In genomic region chrX:32150141-32150540, GRCh38 we compare ENCODE assay signal across 19 cellular contexts.
"Had no signal": no experiment of that assay in that cellular context is flagged by ENCODE, and none has a peak within 500 bp of the region (broad histone marks: within the 10 kb centered on the region; RNA-seq: fewer than 3 reads in every experiment).

No MANE protein-coding gene starts in this region.

- DNase-seq: islet precursor cell; mesendoderm; naive thymus-derived CD4-positive, alpha-beta T cell; ovary; retina; right lobe of liver; stimulated activated CD4-positive, alpha-beta T cell treated with anti-CD3 and anti-CD28 coated beads, Interleukin-12 subunit alpha, Interleukin-12 subunit beta, amount 100 ng/mL, for 4 hours; stimulated activated CD4-positive, alpha-beta T cell treated with anti-CD3 and anti-CD28 coated beads, Interleukin-15, amount 100 ng/mL, for 24 hours; stimulated activated CD4-positive, alpha-beta T cell treated with anti-CD3 and anti-CD28 coated beads, Interleukin-2, amount 100 ng/mL, for 24 hours; stimulated activated CD4-positive, alpha-beta T cell treated with anti-CD3 and anti-CD28 coated beads, Interleukin-4, amount 100 ng/mL, for 1 hour; stimulated activated naive B cell treated with anti-CD40 and anti-IgM and Interleukin-4, amounts not matched to agents 10 μg/mL and 1 μg/mL and 100 μg/mL, for 72 hours; stimulated activated naive CD8-positive, alpha-beta T cell treated with anti-CD3 and anti-CD28 coated beads, Interleukin-15, Interleukin-2, amounts not matched to agents 100 U/mL and 50 U/mL, for 24 hours; stomach; testis; thyroid gland; transverse colon; upper lobe of left lung had no signal

- ATAC-seq: left lobe of liver; naive thymus-derived CD4-positive, alpha-beta T cell; natural killer cell treated with Interleukin-12 subunit alpha and Interleukin-12 subunit beta and Interleukin-15 and Interleukin-18, amount 100 ng/mL, for 72 hours; right lobe of liver; stimulated activated naive B cell treated with anti-CD40 and anti-IgM and Interleukin-4, amounts not matched to agents 10 μg/mL and 1 μg/mL and 100 μg/mL, for 72 hours; stimulated activated naive CD8-positive, alpha-beta T cell treated with anti-CD3 and anti-CD28 coated beads, Interleukin-15, Interleukin-2, amounts not matched to agents 100 U/mL and 50 U/mL, for 24 hours had no signal
